In genomic region chr5:164934561-164934960, GRCh38 we compare ENCODE assay signal across 22 cellular contexts.
DNase-seq lines count a peak whose midpoint lies in the region; ATAC-seq and TF ChIP-seq lines count a peak whose summit lies in the region.
"Had no signal": no experiment of that assay in that cellular context is flagged by ENCODE, and none has a peak within 500 bp of the region (broad histone marks: within the 10 kb centered on the region; RNA-seq: fewer than 3 reads in every experiment).

No MANE protein-coding gene starts in this region.

- TF ChIP-seq CTCF in KMS-11 (conservative IDR thresholded peaks at IDR 0.05; ENCODE audit: low read depth, low read length) (no peak), WTC11 (IDR thresholded peaks at IDR 0.05) (no peak)

- no peaks in the 10 kb centered on the region for H3K36me3 ChIP-seq in KMS-11 (ENCODE audit: insufficient read depth)

- H2AFZ ChIP-seq in KMS-11 (ENCODE audit: low read depth): peak overlapping the region; percentile 82

- peak overlapping the region; percentile 81; the same call in 1 of the 2 replicates for H3K9ac ChIP-seq in KMS-11

- no peaks in the 10 kb centered on the region; the same call in 1 of the 2 replicates for H3K27me3 Mint-ChIP-seq in WTC11 (ENCODE audit: low read depth)
- H3K27me3 Mint-ChIP-seq in T-cell: no peaks in the 10 kb centered on the region

- peaks cover 15% of the 10 kb centered on the region for H3K4me1 ChIP-seq in KMS-11 (ENCODE audit: low read depth, poor library complexity, severe bottlenecking)

- ATAC-seq in WTC11 (peak; percentile 43), HG03108 (IDR thresholded peaks at IDR 0.05; ENCODE audit: unreplicated experiment) (no peak), T-cell (replicated peaks in 1 of 4) (no peak)
- ATAC-seq: K562, Panc1 had no signal

- POLR2A ChIA-PET in WTC11 (lab: Charles Lee) (no interaction called here), T-cell (lab: Charles Lee) (no interaction called here)

- no peaks in the 10 kb centered on the region for H4K20me1 ChIP-seq in KMS-11 (ENCODE audit: insufficient read depth)

- no peak overlapping the region for H3K4me3 ChIP-seq in KMS-11 (IDR thresholded peaks at IDR 0.05; ENCODE audit: insufficient read depth, low read depth, low read length)
- H3K4me3 ChIP-seq: K562, SK-N-MC had no signal

- no peaks in the 10 kb centered on the region for H3K79me2 ChIP-seq in KMS-11 (ENCODE audit: insufficient read depth, low read depth)

- peak overlapping the region; percentile 42; the same call in 1 of the 2 replicates for H3K4me2 ChIP-seq in KMS-11

- no peaks in the 10 kb centered on the region for H3K27me3 ChIP-seq in KMS-11 (ENCODE audit: insufficient read depth, low read depth)

- H3K27ac Mint-ChIP-seq in WTC11 (no peak overlapping the region), T-cell (no peak overlapping the region)

- CTCF ChIA-PET in WTC11 (lab: Charles Lee): no interaction called here
- CTCF ChIA-PET in T-cell (lab: Charles Lee): no interaction called here

- peak overlapping the region; percentile 86 for H3K27ac ChIP-seq in KMS-11
- H3K27ac ChIP-seq: RWPE1, SK-N-MC had no signal

- H3K4me3 Mint-ChIP-seq in WTC11 (no peak overlapping the region), T-cell (no peak overlapping the region)

- H3K9me3 Mint-ChIP-seq in WTC11: peaks cover 53% of the 10 kb centered on the region
- H3K9me3 Mint-ChIP-seq in T-cell: peaks cover 27 to 41% (median 28%) of the 10 kb centered on the region in 3 donors

- peaks cover 21% of the 10 kb centered on the region for H3K36me3 Mint-ChIP-seq in WTC11
- no peaks in the 10 kb centered on the region for H3K36me3 Mint-ChIP-seq in T-cell

- H3K4me1 Mint-ChIP-seq in WTC11: peaks cover 8% of the 10 kb centered on the region
- no peaks in the 10 kb centered on the region for H3K4me1 Mint-ChIP-seq in T-cell

- DNase-seq in A172 (ENCODE audit: low spot score): peak; percentile 22
- no peak for DNase-seq in WTC11 (ENCODE audit: low spot score)
- DNase-seq in islet precursor cell: peak; percentile 46
- no peak for DNase-seq in iPS-NIHi7 (ENCODE audit: extremely low spot score)
- no peak for DNase-seq in T-cell
- DNase-seq: 8988T; Calu3; DMS79 treated with DMSO at 0.1 percent for 48 hours; NCI-H1417; NCI-H1694 treated with DMSO at 0.1 percent for 48 hours; NCI-H2081; NCI-H2171 treated with DMSO at 0.1 percent for 48 hours; NCI-H524; NCI-H774; NK-92 treated with Interleukin-12 subunit alpha and Interleukin-12 subunit beta, amount 100 ng/mL, for 24 hours; SHP77 treated with DMSO at 0.1 percent for 48 hours had no signal

TF ChIP-seq in WTC11, 78 proteins besides CTCF, POLR2A, EP300 and RAD21 (continues in another document):
- no peak for TF ChIP-seq RORB (CRISPR knock-in tag; IDR thresholded peaks at IDR 0.05)
- TF ChIP-seq OVOL2 (CRISPR knock-in tag; IDR thresholded peaks at IDR 0.05; ENCODE audit: borderline replicate concordance): no peak
- no peak for TF ChIP-seq ZNF317 (CRISPR knock-in tag; IDR thresholded peaks at IDR 0.05; ENCODE audit: borderline replicate concordance, low read depth)
- TF ChIP-seq E2F5 (CRISPR knock-in tag; IDR thresholded peaks at IDR 0.05): no peak
- no peak for TF ChIP-seq ATF3 (CRISPR knock-in tag; conservative IDR thresholded peaks at IDR 0.05)
- no peak for TF ChIP-seq CBFB (CRISPR knock-in tag; IDR thresholded peaks at IDR 0.05; ENCODE audit: low read depth)
- TF ChIP-seq IRF1 (CRISPR knock-in tag; IDR thresholded peaks at IDR 0.05): no peak
- no peak for TF ChIP-seq JUN (CRISPR knock-in tag; IDR thresholded peaks at IDR 0.05)
- TF ChIP-seq ATF2 (CRISPR knock-in tag; IDR thresholded peaks at IDR 0.05; ENCODE audit: borderline replicate concordance, low read depth): no peak
- no peak for TF ChIP-seq GTF2I (CRISPR knock-in tag; conservative IDR thresholded peaks at IDR 0.05)
- TF ChIP-seq AR (CRISPR knock-in tag; IDR thresholded peaks at IDR 0.05): no peak
- TF ChIP-seq ZNF281 (CRISPR knock-in tag; IDR thresholded peaks at IDR 0.05): no peak
- TF ChIP-seq RELA (CRISPR knock-in tag; IDR thresholded peaks at IDR 0.05; ENCODE audit: borderline replicate concordance): no peak
- no peak for TF ChIP-seq ZBTB43 (CRISPR knock-in tag; IDR thresholded peaks at IDR 0.05)
- no peak for TF ChIP-seq FOXK1 (CRISPR knock-in tag; IDR thresholded peaks at IDR 0.05)

Comparison
In these comparisons a context has a peak if more than half of its experiments do, and no peak if none do; other contexts are left out.
1. DNase-seq: peak in A172 (single experiment) and islet precursor cell (single experiment); none in WTC11 (single experiment), iPS-NIHi7 (single experiment) and T-cell (0 of 34).